2 cellular contexts compared by ENCODE assay signal in the genomic region with DNA sequence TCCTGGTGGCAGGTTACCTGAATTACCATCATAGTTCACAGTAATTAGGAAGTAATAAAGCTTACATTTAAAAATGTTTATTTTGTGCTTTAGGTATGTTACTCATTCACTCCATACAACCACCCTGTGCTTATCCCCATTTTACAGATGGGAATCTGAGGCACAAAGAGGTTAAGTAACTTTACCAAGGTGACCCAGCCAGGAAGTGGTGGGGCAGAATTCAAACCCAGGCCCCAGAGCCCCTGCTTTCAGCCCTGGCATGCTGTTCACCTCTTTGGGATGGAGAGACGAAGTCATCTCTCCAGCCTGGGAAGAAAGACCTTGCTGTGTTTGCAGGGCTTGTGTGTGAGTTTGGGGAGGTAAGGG.
TF ChIP-seq lines count a peak whose summit lies in the region.

No MANE protein-coding gene starts in this region.

TF ChIP-seq in SK-N-SH, 30 proteins besides CTCF, POLR2A, EP300 and RAD21 (continued from another document):
- TF ChIP-seq SIN3A (IDR thresholded peaks at IDR 0.05; ENCODE audit: borderline replicate concordance, low read depth, low read length) = no peak
- TF ChIP-seq, protein P1, sequence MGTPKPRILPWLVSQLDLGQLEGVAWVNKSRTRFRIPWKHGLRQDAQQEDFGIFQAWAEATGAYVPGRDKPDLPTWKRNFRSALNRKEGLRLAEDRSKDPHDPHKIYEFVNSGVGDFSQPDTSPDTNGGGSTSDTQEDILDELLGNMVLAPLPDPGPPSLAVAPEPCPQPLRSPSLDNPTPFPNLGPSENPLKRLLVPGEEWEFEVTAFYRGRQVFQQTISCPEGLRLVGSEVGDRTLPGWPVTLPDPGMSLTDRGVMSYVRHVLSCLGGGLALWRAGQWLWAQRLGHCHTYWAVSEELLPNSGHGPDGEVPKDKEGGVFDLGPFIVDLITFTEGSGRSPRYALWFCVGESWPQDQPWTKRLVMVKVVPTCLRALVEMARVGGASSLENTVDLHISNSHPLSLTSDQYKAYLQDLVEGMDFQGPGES (IDR thresholded peaks at IDR 0.05; ENCODE audit: low read depth, low read length) = no peak
- no peak for TF ChIP-seq YY1 (IDR thresholded peaks at IDR 0.05; ENCODE audit: low read depth)
- no peak for TF ChIP-seq ELF1 (IDR thresholded peaks at IDR 0.05)
TF ChIP-seq in SK-N-SH: peak in this region for 0.

TF ChIP-seq in SK-N-SH treated with all-trans-retinoic acid at 6 μM for 48 hours, 23 proteins besides CTCF, POLR2A, EP300 and RAD21 (continued from another document):
- TF ChIP-seq SNAI2 (CRISPR knock-in tag; IDR thresholded peaks at IDR 0.05) = no peak
- TF ChIP-seq, protein P2, sequence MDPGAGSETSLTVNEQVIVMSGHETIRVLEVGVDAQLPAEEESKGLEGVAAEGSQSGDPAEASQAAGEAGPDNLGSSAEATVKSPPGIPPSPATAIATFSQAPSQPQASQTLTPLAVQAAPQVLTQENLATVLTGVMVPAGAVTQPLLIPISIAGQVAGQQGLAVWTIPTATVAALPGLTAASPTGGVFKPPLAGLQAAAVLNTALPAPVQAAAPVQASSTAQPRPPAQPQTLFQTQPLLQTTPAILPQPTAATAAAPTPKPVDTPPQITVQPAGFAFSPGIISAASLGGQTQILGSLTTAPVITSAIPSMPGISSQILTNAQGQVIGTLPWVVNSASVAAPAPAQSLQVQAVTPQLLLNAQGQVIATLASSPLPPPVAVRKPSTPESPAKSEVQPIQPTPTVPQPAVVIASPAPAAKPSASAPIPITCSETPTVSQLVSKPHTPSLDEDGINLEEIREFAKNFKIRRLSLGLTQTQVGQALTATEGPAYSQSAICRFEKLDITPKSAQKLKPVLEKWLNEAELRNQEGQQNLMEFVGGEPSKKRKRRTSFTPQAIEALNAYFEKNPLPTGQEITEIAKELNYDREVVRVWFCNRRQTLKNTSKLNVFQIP (CRISPR knock-in tag; IDR thresholded peaks at IDR 0.05; ENCODE audit: borderline replicate concordance, low read depth) = no peak
- no peak for TF ChIP-seq PPARA (CRISPR knock-in tag; IDR thresholded peaks at IDR 0.05; ENCODE audit: borderline replicate concordance)
- no peak for TF ChIP-seq RARB (CRISPR knock-in tag; IDR thresholded peaks at IDR 0.05)
- no peak for TF ChIP-seq ESRRG (CRISPR knock-in tag; IDR thresholded peaks at IDR 0.05)
- no peak for TF ChIP-seq OSR1 (CRISPR knock-in tag; IDR thresholded peaks at IDR 0.05)
- TF ChIP-seq ZFP3 (CRISPR knock-in tag; IDR thresholded peaks at IDR 0.05) = no peak
